Comparison of ENCODE assay signal across 25 cellular contexts in the genomic region with DNA sequence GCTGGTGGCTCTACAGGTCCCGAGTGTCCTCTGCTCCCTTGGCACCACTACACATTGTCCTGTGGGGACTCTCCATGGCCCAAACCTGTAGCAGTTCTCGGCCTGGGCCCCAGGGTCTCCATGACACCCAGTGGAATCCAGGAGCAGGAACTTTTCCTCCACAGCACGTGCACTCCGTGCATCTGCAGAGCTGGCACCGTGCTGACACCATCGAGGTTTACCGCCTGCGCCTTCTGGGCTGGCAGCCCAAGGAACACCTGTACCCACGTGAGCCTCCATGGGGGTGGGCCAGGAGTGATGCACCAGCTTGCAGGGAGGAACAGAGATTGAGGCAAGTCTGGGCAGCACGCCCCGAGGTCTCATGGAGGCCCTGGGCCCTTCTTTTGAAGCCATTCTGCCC. TPM values are rescaled to one million over a fixed set of nuclear protein-coding genes. Genes with fewer than 3 reads are reported as not detected.
"Had no signal": no experiment of that assay in that cellular context is flagged by ENCODE, and none has a peak within 500 bp of the region (broad histone marks: within the 10 kb centered on the region; RNA-seq: fewer than 3 reads in every experiment).

No MANE protein-coding gene starts in this region.

- H3K27ac ChIP-seq: adrenal gland, SK-N-MC, VCaP had no signal

- H3K27me3 ChIP-seq: adrenal gland, breast epithelium had no signal

- ATAC-seq: activated CD4-positive, alpha-beta T cell treated with anti-CD3 and anti-CD28 coated beads for 36 hours; activated T-helper 17 cell treated with anti-CD3 and anti-CD28 coated beads, Interleukin-2, amount 50 U/mL, for 72 hours; Panc1; Right ventricle myocardium inferior had no signal

- H3K36me3 ChIP-seq: adrenal gland, breast epithelium had no signal

- H3K4me1 ChIP-seq: adrenal gland had no signal

- H3K9me3 ChIP-seq: adrenal gland, breast epithelium had no signal

- DNase-seq: activated CD4-positive, alpha-beta T cell treated with anti-CD3 and anti-CD28 coated beads for 36 hours; activated naive CD4-positive, alpha-beta T cell treated with anti-CD3 and anti-CD28 coated beads, Interleukin-2, amount 50 U/mL, for 16 hours; activated naive CD8-positive, alpha-beta T cell treated with anti-CD3 and anti-CD28 coated beads, Interleukin-2, amount 10 ng/mL, durations not matched to agents 7 days and 5 days; activated T-cell treated with anti-CD3 and anti-CD28 coated beads for 4 hours; activated T-cell treated with anti-CD3 and anti-CD28 coated beads, Interleukin-2, amount 50 U/mL, for 48 hours; MM.1S; NCI-H1105; NCI-H1436; NCI-H1694 treated with DMSO at 0.1 percent for 48 hours; NCI-H2029 treated with DMSO at 0.1 percent for 48 hours; NCI-H345; NCI-H510A; NCI-H69; NK-92 treated with Interleukin-12 subunit alpha and Interleukin-12 subunit beta, amount 100 ng/mL, for 24 hours; OCI-M1; RPMI8226; T-helper 1 cell had no signal

- H3K4me3 ChIP-seq: adrenal gland, breast epithelium, SK-N-MC had no signal

RNA-seq across cellular contexts. Expression of gene ASCL2, which starts 56.6 kb away (rescaled TPM):
- polyA plus RNA-seq: aorta had no signal
